Comparison of ENCODE assay signal across 24 cellular contexts in genomic region chr7:83509255-83510021, GRCh38.
"Had no signal": no experiment of that assay in that cellular context is flagged by ENCODE, and none has a peak within 500 bp of the region (broad histone marks: within the 10 kb centered on the region; RNA-seq: fewer than 3 reads in every experiment).

No MANE protein-coding gene starts in this region.

- FAIRE-seq: astrocyte had no signal

- DNase-seq: activated CD4-positive, alpha-beta memory T cell treated with anti-CD3 and anti-CD28 coated beads, Interleukin-2, amount 10 ng/mL, durations not matched to agents 7 days and 5 days; activated CD4-positive, alpha-beta T cell treated with anti-CD3 and anti-CD28 coated beads, Interleukin-2, amount 50 U/mL, for 1 hour; activated CD4-positive, CD25-positive, alpha-beta regulatory T cell; activated gamma-delta T cell; activated naive CD4-positive, alpha-beta T cell treated with anti-CD3 and anti-CD28 coated beads for 36 hours; activated T-cell treated with anti-CD3 and anti-CD28 coated beads for 4 hours; activated T-cell treated with anti-CD3 and anti-CD28 coated beads, Interleukin-2, amount 50 U/mL, for 48 hours; amygdala; MM.1S; NCI-H1105; NCI-H1436; NCI-H1694 treated with DMSO at 0.1 percent for 48 hours; NCI-H2081; NCI-H510A treated with DMSO at 0.1 percent for 48 hours; NCI-H69; OCI-M1; RPMI8226; SJCRH30; SK-N-SH; T-helper 1 cell had no signal

- ATAC-seq: activated T-helper 17 cell treated with anti-CD3 and anti-CD28 coated beads, Interleukin-2, amount 50 U/mL, for 72 hours; Panc1; Right ventricle myocardium inferior had no signal
